In the genomic region with DNA sequence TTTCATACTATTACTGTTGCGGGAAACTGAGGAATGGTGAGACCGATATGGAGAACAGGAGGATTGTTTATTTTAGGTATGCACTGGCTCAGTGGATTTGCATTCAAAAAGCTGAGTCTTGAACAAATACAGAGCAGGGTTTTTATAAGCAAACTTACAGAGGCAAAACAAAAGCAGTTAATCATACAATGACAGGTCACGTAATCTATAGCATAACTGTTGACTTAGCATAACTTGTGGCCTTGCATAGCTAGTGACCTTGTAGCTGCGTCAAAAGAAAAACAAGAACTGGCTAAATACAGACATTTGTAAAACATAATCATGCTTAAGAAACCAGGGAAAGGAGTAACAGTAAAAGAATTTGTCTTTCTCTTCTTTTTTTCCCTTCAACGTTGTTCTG, we compare ENCODE assay signal across 5 cellular contexts.
DNase-seq lines count a peak whose midpoint lies in the region; ATAC-seq, FAIRE-seq and TF ChIP-seq lines count a peak whose summit lies in the region.
"Not testable (repeated sequence)": the region's sequence is repeated elsewhere in the genome, so short reads cannot be mapped to it uniquely, and the experiment has no call there.

No MANE protein-coding gene starts in this region.

- H3K27me3 ChIP-seq in K562 (ENCODE audit: control insufficient read depth in 2 of 2, insufficient read depth in 2 of 2, low read length in 2 of 2); HepG2 (ENCODE audit: control insufficient read depth in 1 of 2, insufficient read depth in 2 of 2, low read length in 2 of 2): not testable (repeated sequence)

- TF ChIP-seq POLR2A in K562 (conservative IDR thresholded peaks at IDR 0.05); HepG2 (IDR thresholded peaks at IDR 0.05; ENCODE audit: insufficient read depth in 1 of 2, low read depth in 2 of 2, low read length in 2 of 2): not testable (repeated sequence)

- not testable (repeated sequence) for H3K79me2 ChIP-seq in K562 (ENCODE audit: control insufficient read depth, insufficient read depth, low read length); HepG2 (ENCODE audit: insufficient read depth, low read length)

- H3K27ac ChIP-seq in K562 (ENCODE audit: extremely low read depth, low read depth, low read length): peak overlapping the region; percentile 67
- not testable (repeated sequence) for H3K27ac ChIP-seq in HepG2 (ENCODE audit: extremely low read length, insufficient read depth, low read length)

- intact Hi-C loops in K562 (cut with micrococcal nuclease); HepG2 (cut with micrococcal nuclease; ENCODE audit: unreplicated experiment): not testable (repeated sequence)

- FAIRE-seq in K562 (lab: Jason Lieb, UNC); HepG2 (lab: Jason Lieb, UNC): not testable (repeated sequence)

- peak; percentile 60 for DNase-seq in DMS53 treated with DMSO at 0.1 percent for 48 hours (lab: John Stamatoyannopoulos, UW; ENCODE audit: unreplicated experiment)
- DNase-seq in NCI-H1417 treated with DMSO at 0.1 percent for 48 hours (lab: John Stamatoyannopoulos, UW): peak; percentile 25
- DNase-seq in NCI-H69 (lab: John Stamatoyannopoulos, UW): peak; percentile 5
- DNase-seq in K562 (ENCODE audit: extremely low read depth in 1 of 4, low spot score in 3 of 4): peak in 1 of 4 experiments; percentile 19
- DNase-seq in HepG2 (ENCODE audit: low spot score): not testable (repeated sequence)

- CTCF ChIA-PET in K562 (lab: Yijun Ruan, JAX; ENCODE audit: low intra/inter-chr PET ratio); HepG2 (lab: Yijun Ruan, JAX; ENCODE audit: low intra/inter-chr PET ratio, low total read pairs): not testable (repeated sequence)

- not testable (repeated sequence) for H3K4me3 ChIP-seq in K562; HepG2 (replicated peaks in 1 of 3; ENCODE audit: insufficient read depth in 1 of 3, low read depth in 2 of 3, low read length in 3 of 3)

- not testable (repeated sequence) for H3K9me3 ChIP-seq in K562 (replicated peaks; ENCODE audit: control insufficient read depth, insufficient read depth, low read depth, low read length)
- peaks cover 61% of the 10 kb centered on the region for H3K9me3 ChIP-seq in HepG2 (ENCODE audit: low read length)

- not testable (repeated sequence) for H4K20me1 ChIP-seq in K562 (replicated peaks; ENCODE audit: control insufficient read depth, insufficient read depth, low read length); HepG2 (ENCODE audit: insufficient read depth, low read length)

- TF ChIP-seq RAD21 in K562 (CRISPR knock-in tag; conservative IDR thresholded peaks at IDR 0.05 in 1 of 2, IDR thresholded peaks at IDR 0.05 in 1 of 2); HepG2 (CRISPR knock-in tag; IDR thresholded peaks at IDR 0.05): not testable (repeated sequence)

- H3K9me1 ChIP-seq in K562 (ENCODE audit: control insufficient read depth, insufficient read depth, low read length): not testable (repeated sequence)

- 0 out of 2 replicates have a peak overlapping the region, but pooled peaks have one; percentile 22 for H3K4me2 ChIP-seq in K562 (ENCODE audit: insufficient read depth, low read length)
- H3K4me2 ChIP-seq in HepG2 (ENCODE audit: low read depth, low read length): not testable (repeated sequence)

- in situ Hi-C loops in K562 (cut with MboI); HepG2 (cut with HindIII; ENCODE audit: extremely low pct_ligation_motif_present, low pct_unique_long_range_greater_than_20kb): not testable (repeated sequence)

- 5% methylated on average over 5 of the region's 5 CpGs for WGBS in K562 (ENCODE audit: insufficient coverage, low coverage, missing lambda C conversion rate)
- WGBS in HepG2 (ENCODE audit: low lambda C conversion rate): 39% methylated on average over 5 of the region's 5 CpGs

- TF ChIP-seq EP300 in K562 (IDR thresholded peaks at IDR 0.05; ENCODE audit: low read length); HepG2 (IDR thresholded peaks at IDR 0.05; ENCODE audit: low read depth in 2 of 2, low read length in 2 of 2); HepG2 (CRISPR knock-in tag; IDR thresholded peaks at IDR 0.05; ENCODE audit: borderline replicate concordance): not testable (repeated sequence)

- not testable (repeated sequence) for TF ChIP-seq CTCF in K562 (IDR thresholded peaks at IDR 0.05 in 2 of 3, conservative IDR thresholded peaks at IDR 0.05 in 1 of 3; ENCODE audit: insufficient read depth in 2 of 3, low read depth in 1 of 3, low read length in 3 of 3); HepG2 (CRISPR knock-in tag; IDR thresholded peaks at IDR 0.05)

- not testable (repeated sequence) for H3K4me1 ChIP-seq in K562 (replicated peaks in 1 of 2; ENCODE audit: control insufficient read depth in 2 of 2, insufficient read depth in 2 of 2, low read length in 2 of 2); HepG2 (ENCODE audit: insufficient read depth, low read length)

- BruUV-seq in K562 (replicated peaks; lab: Mats Ljungman, UMichigan); HepG2 (replicated peaks; lab: Mats Ljungman, UMichigan): not testable (repeated sequence)

- not testable (repeated sequence) for H3K36me3 ChIP-seq in K562 (ENCODE audit: control insufficient read depth, insufficient read depth, low read length); HepG2 (replicated peaks in 1 of 2; ENCODE audit: control insufficient read depth in 1 of 2, insufficient read depth in 2 of 2, low read length in 2 of 2)

- ATAC-seq in K562: 0 out of 3 replicates have a peak, but pooled peaks have one; percentile 17
- ATAC-seq in HepG2: not testable (repeated sequence)

- H2AFZ ChIP-seq in K562 (ENCODE audit: low read depth, low read length): peak overlapping the region; percentile 64; the same call in 1 of the 2 replicates
- H2AFZ ChIP-seq in HepG2 (ENCODE audit: low read length): not testable (repeated sequence)

- POLR2A ChIA-PET in K562 (lab: Yijun Ruan, JAX); HepG2 (lab: Yijun Ruan, JAX): not testable (repeated sequence)

- H3K9ac ChIP-seq in K562 (ENCODE audit: insufficient read depth in 1 of 2, low read depth in 2 of 2, low read length in 2 of 2); HepG2 (ENCODE audit: insufficient read depth, low read depth, low read length): not testable (repeated sequence)

TF ChIP-seq in K562, 482 proteins besides CTCF, POLR2A, EP300 and RAD21:
- peak; percentile 15; the same call in 1 of the 2 replicates for TF ChIP-seq MAFF (IDR thresholded peaks at IDR 0.05; ENCODE audit: low read length)
- peak; percentile 57; the same call in 1 of the 2 replicates for TF ChIP-seq SOX6 (IDR thresholded peaks at IDR 0.05)
- TF ChIP-seq FOXA3 (CRISPR knock-in tag; conservative IDR thresholded peaks at IDR 0.05 in 1 of 2, IDR thresholded peaks at IDR 0.05 in 1 of 2): peak in 1 of 2 experiments; percentile 49; a peak in 1 of 4 replicates
- TF ChIP-seq, protein P1, sequence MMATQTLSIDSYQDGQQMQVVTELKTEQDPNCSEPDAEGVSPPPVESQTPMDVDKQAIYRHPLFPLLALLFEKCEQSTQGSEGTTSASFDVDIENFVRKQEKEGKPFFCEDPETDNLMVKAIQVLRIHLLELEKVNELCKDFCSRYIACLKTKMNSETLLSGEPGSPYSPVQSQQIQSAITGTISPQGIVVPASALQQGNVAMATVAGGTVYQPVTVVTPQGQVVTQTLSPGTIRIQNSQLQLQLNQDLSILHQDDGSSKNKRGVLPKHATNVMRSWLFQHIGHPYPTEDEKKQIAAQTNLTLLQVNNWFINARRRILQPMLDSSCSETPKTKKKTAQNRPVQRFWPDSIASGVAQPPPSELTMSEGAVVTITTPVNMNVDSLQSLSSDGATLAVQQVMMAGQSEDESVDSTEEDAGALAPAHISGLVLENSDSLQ (IDR thresholded peaks at IDR 0.05): peak; percentile 90
- peak; percentile 70 for TF ChIP-seq ZNF316 (IDR thresholded peaks at IDR 0.05)
- TF ChIP-seq MEIS2 (IDR thresholded peaks at IDR 0.05; ENCODE audit: partially characterized antibody): peak; percentile 94
- peak; percentile 66 for TF ChIP-seq C11orf30 (IDR thresholded peaks at IDR 0.05; ENCODE audit: low read depth)

TF ChIP-seq in HepG2, 621 proteins besides CTCF, POLR2A, EP300 and RAD21:
- TF ChIP-seq SOX13, SOX6, FOXP1 (IDR thresholded peaks at IDR 0.05): not testable (repeated sequence)
- TF ChIP-seq SOX13 (CRISPR knock-in tag; conservative IDR thresholded peaks at IDR 0.05 in 1 of 2, IDR thresholded peaks at IDR 0.05 in 1 of 2): peak in 1 of 2 experiments; percentile 41; a peak in 1 of 4 replicates
- 0 out of 2 replicates have a peak, but pooled peaks have one; percentile 49 for TF ChIP-seq HOXA5 (CRISPR knock-in tag; IDR thresholded peaks at IDR 0.05)
- peak; percentile 96; the same call in 1 of the 2 replicates for TF ChIP-seq ZBTB20 (CRISPR knock-in tag; IDR thresholded peaks at IDR 0.05; ENCODE audit: borderline replicate concordance, low read depth)
- peak; percentile 48; the same call in 1 of the 2 replicates for TF ChIP-seq SOX6 (CRISPR knock-in tag; IDR thresholded peaks at IDR 0.05)
- peak; percentile 39; the same call in 1 of the 2 replicates for TF ChIP-seq FOXP1 (CRISPR knock-in tag; IDR thresholded peaks at IDR 0.05)
